ENCODE assay signal across 1 cellular context in the genomic region with DNA sequence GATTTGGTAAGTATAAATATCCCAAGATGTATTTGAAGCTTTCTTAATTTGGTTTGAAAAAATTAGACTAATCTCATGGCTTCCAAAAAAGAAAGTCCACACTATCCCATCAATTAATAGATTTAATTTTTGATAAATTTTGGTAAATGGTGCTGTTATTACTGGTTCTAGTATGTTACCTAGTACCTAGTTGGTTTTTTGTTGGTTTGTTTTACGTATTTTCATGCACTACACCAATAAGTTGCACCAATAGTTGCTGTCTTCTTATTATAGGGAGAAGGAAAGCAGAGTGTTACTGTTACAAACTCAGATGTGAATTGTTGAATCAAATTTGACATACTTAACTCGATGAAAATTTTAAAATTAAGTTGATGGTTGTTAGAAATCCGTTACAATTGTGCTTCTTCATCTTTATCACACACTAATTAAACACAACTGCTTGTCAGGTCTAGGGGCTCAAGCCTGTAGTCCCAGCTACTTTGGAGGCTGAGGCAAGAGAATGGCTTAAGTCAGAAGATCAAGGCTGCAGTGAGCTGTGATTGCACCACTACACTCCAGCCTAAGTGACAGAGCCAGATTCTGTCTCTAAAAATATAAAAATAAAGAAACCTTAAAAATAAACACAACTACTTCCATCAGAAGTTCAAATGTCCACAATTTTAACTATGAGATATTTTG.
TF ChIP-seq lines count a peak whose summit lies in the region.

No MANE protein-coding gene starts in this region.

TF ChIP-seq in HepG2, 621 proteins besides CTCF, POLR2A, EP300 and RAD21:
- TF ChIP-seq HNRNPK (IDR thresholded peaks at IDR 0.05; ENCODE audit: low read depth, low read length, poor library complexity, severe bottlenecking) (no peak), NFE2L1 (CRISPR knock-in tag; IDR thresholded peaks at IDR 0.05; ENCODE audit: borderline replicate concordance) (no peak), ZNF282 (IDR thresholded peaks at IDR 0.05; ENCODE audit: partially characterized antibody) (no peak), TAF1 (CRISPR knock-in tag; IDR thresholded peaks at IDR 0.05) (no peak), GTF3A (CRISPR knock-in tag; conservative IDR thresholded peaks at IDR 0.05) (no peak), ZKSCAN8 (CRISPR knock-in tag; IDR thresholded peaks at IDR 0.05; ENCODE audit: borderline replicate concordance) (no peak), ZNF224 (CRISPR knock-in tag; IDR thresholded peaks at IDR 0.05) (no peak), ZBTB20 (CRISPR knock-in tag; IDR thresholded peaks at IDR 0.05; ENCODE audit: borderline replicate concordance, low read depth) (no peak), SP140L (CRISPR knock-in tag; IDR thresholded peaks at IDR 0.05; ENCODE audit: borderline replicate concordance) (no peak), ZNF883 (CRISPR knock-in tag; IDR thresholded peaks at IDR 0.05; ENCODE audit: not compliant biosample characterization) (no peak), MXI1 (IDR thresholded peaks at IDR 0.05; ENCODE audit: borderline replicate concordance, low read depth, low read length) (no peak), ZFP37 (CRISPR knock-in tag; IDR thresholded peaks at IDR 0.05; ENCODE audit: borderline replicate concordance) (no peak), KLF11 (CRISPR knock-in tag; IDR thresholded peaks at IDR 0.05) (no peak)
- TF ChIP-seq, protein P1, sequence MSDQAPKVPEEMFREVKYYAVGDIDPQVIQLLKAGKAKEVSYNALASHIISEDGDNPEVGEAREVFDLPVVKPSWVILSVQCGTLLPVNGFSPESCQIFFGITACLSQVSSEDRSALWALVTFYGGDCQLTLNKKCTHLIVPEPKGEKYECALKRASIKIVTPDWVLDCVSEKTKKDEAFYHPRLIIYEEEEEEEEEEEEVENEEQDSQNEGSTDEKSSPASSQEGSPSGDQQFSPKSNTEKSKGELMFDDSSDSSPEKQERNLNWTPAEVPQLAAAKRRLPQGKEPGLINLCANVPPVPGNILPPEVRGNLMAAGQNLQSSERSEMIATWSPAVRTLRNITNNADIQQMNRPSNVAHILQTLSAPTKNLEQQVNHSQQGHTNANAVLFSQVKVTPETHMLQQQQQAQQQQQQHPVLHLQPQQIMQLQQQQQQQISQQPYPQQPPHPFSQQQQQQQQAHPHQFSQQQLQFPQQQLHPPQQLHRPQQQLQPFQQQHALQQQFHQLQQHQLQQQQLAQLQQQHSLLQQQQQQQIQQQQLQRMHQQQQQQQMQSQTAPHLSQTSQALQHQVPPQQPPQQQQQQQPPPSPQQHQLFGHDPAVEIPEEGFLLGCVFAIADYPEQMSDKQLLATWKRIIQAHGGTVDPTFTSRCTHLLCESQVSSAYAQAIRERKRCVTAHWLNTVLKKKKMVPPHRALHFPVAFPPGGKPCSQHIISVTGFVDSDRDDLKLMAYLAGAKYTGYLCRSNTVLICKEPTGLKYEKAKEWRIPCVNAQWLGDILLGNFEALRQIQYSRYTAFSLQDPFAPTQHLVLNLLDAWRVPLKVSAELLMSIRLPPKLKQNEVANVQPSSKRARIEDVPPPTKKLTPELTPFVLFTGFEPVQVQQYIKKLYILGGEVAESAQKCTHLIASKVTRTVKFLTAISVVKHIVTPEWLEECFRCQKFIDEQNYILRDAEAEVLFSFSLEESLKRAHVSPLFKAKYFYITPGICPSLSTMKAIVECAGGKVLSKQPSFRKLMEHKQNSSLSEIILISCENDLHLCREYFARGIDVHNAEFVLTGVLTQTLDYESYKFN (CRISPR knock-in tag; conservative IDR thresholded peaks at IDR 0.05): no peak
- TF ChIP-seq, protein P2, sequence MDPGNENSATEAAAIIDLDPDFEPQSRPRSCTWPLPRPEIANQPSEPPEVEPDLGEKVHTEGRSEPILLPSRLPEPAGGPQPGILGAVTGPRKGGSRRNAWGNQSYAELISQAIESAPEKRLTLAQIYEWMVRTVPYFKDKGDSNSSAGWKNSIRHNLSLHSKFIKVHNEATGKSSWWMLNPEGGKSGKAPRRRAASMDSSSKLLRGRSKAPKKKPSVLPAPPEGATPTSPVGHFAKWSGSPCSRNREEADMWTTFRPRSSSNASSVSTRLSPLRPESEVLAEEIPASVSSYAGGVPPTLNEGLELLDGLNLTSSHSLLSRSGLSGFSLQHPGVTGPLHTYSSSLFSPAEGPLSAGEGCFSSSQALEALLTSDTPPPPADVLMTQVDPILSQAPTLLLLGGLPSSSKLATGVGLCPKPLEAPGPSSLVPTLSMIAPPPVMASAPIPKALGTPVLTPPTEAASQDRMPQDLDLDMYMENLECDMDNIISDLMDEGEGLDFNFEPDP (CRISPR knock-in tag; conservative IDR thresholded peaks at IDR 0.05): no peak
- TF ChIP-seq, protein P3, sequence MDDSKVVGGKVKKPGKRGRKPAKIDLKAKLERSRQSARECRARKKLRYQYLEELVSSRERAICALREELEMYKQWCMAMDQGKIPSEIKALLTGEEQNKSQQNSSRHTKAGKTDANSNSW (CRISPR knock-in tag; IDR thresholded peaks at IDR 0.05; ENCODE audit: borderline replicate concordance): no peak
- TF ChIP-seq, protein P4, sequence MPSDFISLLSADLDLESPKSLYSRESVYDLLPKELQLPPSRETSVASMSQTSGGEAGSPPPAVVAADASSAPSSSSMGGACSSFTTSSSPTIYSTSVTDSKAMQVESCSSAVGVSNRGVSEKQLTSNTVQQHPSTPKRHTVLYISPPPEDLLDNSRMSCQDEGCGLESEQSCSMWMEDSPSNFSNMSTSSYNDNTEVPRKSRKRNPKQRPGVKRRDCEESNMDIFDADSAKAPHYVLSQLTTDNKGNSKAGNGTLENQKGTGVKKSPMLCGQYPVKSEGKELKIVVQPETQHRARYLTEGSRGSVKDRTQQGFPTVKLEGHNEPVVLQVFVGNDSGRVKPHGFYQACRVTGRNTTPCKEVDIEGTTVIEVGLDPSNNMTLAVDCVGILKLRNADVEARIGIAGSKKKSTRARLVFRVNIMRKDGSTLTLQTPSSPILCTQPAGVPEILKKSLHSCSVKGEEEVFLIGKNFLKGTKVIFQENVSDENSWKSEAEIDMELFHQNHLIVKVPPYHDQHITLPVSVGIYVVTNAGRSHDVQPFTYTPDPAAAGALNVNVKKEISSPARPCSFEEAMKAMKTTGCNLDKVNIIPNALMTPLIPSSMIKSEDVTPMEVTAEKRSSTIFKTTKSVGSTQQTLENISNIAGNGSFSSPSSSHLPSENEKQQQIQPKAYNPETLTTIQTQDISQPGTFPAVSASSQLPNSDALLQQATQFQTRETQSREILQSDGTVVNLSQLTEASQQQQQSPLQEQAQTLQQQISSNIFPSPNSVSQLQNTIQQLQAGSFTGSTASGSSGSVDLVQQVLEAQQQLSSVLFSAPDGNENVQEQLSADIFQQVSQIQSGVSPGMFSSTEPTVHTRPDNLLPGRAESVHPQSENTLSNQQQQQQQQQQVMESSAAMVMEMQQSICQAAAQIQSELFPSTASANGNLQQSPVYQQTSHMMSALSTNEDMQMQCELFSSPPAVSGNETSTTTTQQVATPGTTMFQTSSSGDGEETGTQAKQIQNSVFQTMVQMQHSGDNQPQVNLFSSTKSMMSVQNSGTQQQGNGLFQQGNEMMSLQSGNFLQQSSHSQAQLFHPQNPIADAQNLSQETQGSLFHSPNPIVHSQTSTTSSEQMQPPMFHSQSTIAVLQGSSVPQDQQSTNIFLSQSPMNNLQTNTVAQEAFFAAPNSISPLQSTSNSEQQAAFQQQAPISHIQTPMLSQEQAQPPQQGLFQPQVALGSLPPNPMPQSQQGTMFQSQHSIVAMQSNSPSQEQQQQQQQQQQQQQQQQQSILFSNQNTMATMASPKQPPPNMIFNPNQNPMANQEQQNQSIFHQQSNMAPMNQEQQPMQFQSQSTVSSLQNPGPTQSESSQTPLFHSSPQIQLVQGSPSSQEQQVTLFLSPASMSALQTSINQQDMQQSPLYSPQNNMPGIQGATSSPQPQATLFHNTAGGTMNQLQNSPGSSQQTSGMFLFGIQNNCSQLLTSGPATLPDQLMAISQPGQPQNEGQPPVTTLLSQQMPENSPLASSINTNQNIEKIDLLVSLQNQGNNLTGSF (CRISPR knock-in tag; IDR thresholded peaks at IDR 0.05): no peak
TF ChIP-seq in HepG2: peak in this region for 0.
